7 cellular contexts compared by ENCODE assay signal in genomic region chr1:93042134-93042821, GRCh38. TPM values are rescaled to one million over a fixed set of nuclear protein-coding genes. Genes with fewer than 3 reads are reported as not detected.
DNase-seq lines count a peak whose midpoint lies in the region; ATAC-seq, FAIRE-seq and TF ChIP-seq lines count a peak whose summit lies in the region.

No MANE protein-coding gene starts in this region.

- TF ChIP-seq POLR2A in HepG2 (IDR thresholded peaks at IDR 0.05; ENCODE audit: insufficient read depth in 1 of 2, low read depth in 2 of 2, low read length in 2 of 2) = no peak

- H2AFZ ChIP-seq in OCI-LY7 (ENCODE audit: low read length) = peak overlapping the region; percentile 89
- H2AFZ ChIP-seq in HepG2 (ENCODE audit: low read length) = peak overlapping the region; percentile 80
- no peak overlapping the region for H2AFZ ChIP-seq in neuronal stem cell (ENCODE audit: low read length)

- H3K4me3 ChIP-seq in OCI-LY7 (ENCODE audit: low read depth, low read length, poor library complexity, severe bottlenecking) = peak overlapping the region; percentile 25
- H3K4me3 ChIP-seq in HepG2 (replicated peaks in 1 of 3; ENCODE audit: insufficient read depth in 1 of 3, low read depth in 2 of 3, low read length in 3 of 3) = peak overlapping the region; percentile 55 to 70 (median 67)
- H3K4me3 ChIP-seq in neuronal stem cell (ENCODE audit: low read length in 2 of 2) = no peak overlapping the region

- H3K9me3 ChIP-seq in OCI-LY7 (ENCODE audit: low read length) = no peaks in the 10 kb centered on the region
- no peaks in the 10 kb centered on the region for H3K9me3 ChIP-seq in HepG2 (ENCODE audit: low read length)
- H3K9me3 ChIP-seq in neuronal stem cell (replicated peaks in 1 of 2; ENCODE audit: control insufficient read depth in 2 of 2, insufficient read depth in 1 of 2, low read depth in 1 of 2, low read length in 2 of 2) = no peaks in the 10 kb centered on the region

- TF ChIP-seq RAD21 in HepG2 (CRISPR knock-in tag; IDR thresholded peaks at IDR 0.05) = no peak

- no peak for TF ChIP-seq CTCF in OCI-LY7 (conservative IDR thresholded peaks at IDR 0.05; ENCODE audit: low read length)
- no peak for TF ChIP-seq CTCF in HepG2 (CRISPR knock-in tag; IDR thresholded peaks at IDR 0.05)

- H2BK15ac ChIP-seq in neuronal stem cell (ENCODE audit: low read length) = no peak overlapping the region

- no peak overlapping the region for H3K14ac ChIP-seq in neuronal stem cell (ENCODE audit: low read length)

- H3K4ac ChIP-seq in neuronal stem cell (ENCODE audit: low read length) = no peak overlapping the region

- H4K8ac ChIP-seq in neuronal stem cell (ENCODE audit: low read depth, low read length) = no peak overlapping the region

- POLR2A ChIA-PET in OCI-LY7 (lab: Charles Lee) (interaction anchor here (0.6 to 1.3 kb wide), 5 partner anchors 8 to 136 kb away, joined by 3 to 4 read pairs (median 3); no protein-coding TSS in a partner anchor), HepG2 (lab: Yijun Ruan, JAX) (interaction anchor here (0.9 to 1.1 kb wide), 2 partner anchors 36 to 211 kb away, joined by 3 read pairs; partner anchors contain the start of genes MTF2 and RPL5)

- no peak overlapping the region for H3K23ac ChIP-seq in neuronal stem cell (ENCODE audit: low read depth, low read length, poor library complexity)

- no peak overlapping the region for H2BK12ac ChIP-seq in neuronal stem cell (ENCODE audit: low read length)

- H3K36me3 ChIP-seq in OCI-LY7 (ENCODE audit: insufficient read depth, low read length) (no peaks in the 10 kb centered on the region), HepG2 (replicated peaks in 1 of 2; ENCODE audit: control insufficient read depth in 1 of 2, insufficient read depth in 2 of 2, low read length in 2 of 2) (no peaks in the 10 kb centered on the region), neuronal stem cell (replicated peaks in 1 of 2; ENCODE audit: control insufficient read depth in 2 of 2, insufficient read depth in 2 of 2, low read length in 2 of 2) (no peaks in the 10 kb centered on the region)

- H3K79me2 ChIP-seq in OCI-LY7 (ENCODE audit: insufficient read depth, low read depth, low read length) = no peaks in the 10 kb centered on the region
- no peaks in the 10 kb centered on the region for H3K79me2 ChIP-seq in HepG2 (ENCODE audit: insufficient read depth, low read length)

- no peak for TF ChIP-seq EP300 in HepG2 (IDR thresholded peaks at IDR 0.05; ENCODE audit: low read depth in 2 of 2, low read length in 2 of 2)
- TF ChIP-seq EP300 in HepG2 (CRISPR knock-in tag; IDR thresholded peaks at IDR 0.05; ENCODE audit: borderline replicate concordance) = no peak

- no peak overlapping the region for H3K18ac ChIP-seq in neuronal stem cell (ENCODE audit: low read length)

- in situ Hi-C loops in HepG2 (cut with HindIII; ENCODE audit: extremely low pct_ligation_motif_present, low pct_unique_long_range_greater_than_20kb) = no loop called here

- H3K27me3 ChIP-seq in HepG2 (ENCODE audit: control insufficient read depth in 1 of 2, insufficient read depth in 2 of 2, low read length in 2 of 2) (no peaks in the 10 kb centered on the region), neuronal stem cell (ENCODE audit: control insufficient read depth in 3 of 3, insufficient read depth in 3 of 3, low read depth in 1 of 3, low read length in 3 of 3) (no peaks in the 10 kb centered on the region)

- H4K20me1 ChIP-seq in OCI-LY7 (ENCODE audit: insufficient read depth, low read length) (no peaks in the 10 kb centered on the region), HepG2 (ENCODE audit: insufficient read depth, low read length) (no peaks in the 10 kb centered on the region)

- BruUV-seq in OCI-LY7 (replicated peaks; lab: Mats Ljungman, UMichigan) = no TSS peak
- no TSS peak for BruUV-seq in HepG2 (replicated peaks; lab: Mats Ljungman, UMichigan)

- WGBS in HepG2 (ENCODE audit: low lambda C conversion rate) = 9% methylated on average over 8 of the region's 8 CpGs
- no CpG with 5 or more reads among the region's 8 CpGs for WGBS in neuronal stem cell (ENCODE audit: extremely low coverage in 2 of 2, insufficient read length in 2 of 2, insufficient replicate concordance in 1 of 2), 2 donors

- intact Hi-C loops in OCI-LY7 (cut with micrococcal nuclease; ENCODE audit: unreplicated experiment) = loop anchor here (2.0 kb wide), 1 partner anchor 15 kb away; no protein-coding TSS in a partner anchor
- intact Hi-C loops in HepG2 (cut with micrococcal nuclease; ENCODE audit: unreplicated experiment) = no loop called here

- DNase-seq in OCI-LY7 (ENCODE audit: low spot score) (peak; percentile 43), HepG2 (ENCODE audit: low spot score) (peak; percentile 70), neuronal stem cell (ENCODE audit: low spot score) (no peak), NCI-H82 (lab: John Stamatoyannopoulos, UW) (no peak), NCI-H2081 (lab: John Stamatoyannopoulos, UW) (no peak)

- CTCF ChIA-PET in OCI-LY7 (lab: Charles Lee; ENCODE audit: unreplicated experiment) = no interaction called here
- CTCF ChIA-PET in HepG2 (lab: Yijun Ruan, JAX; ENCODE audit: low intra/inter-chr PET ratio, low total read pairs) = no interaction called here

- H2BK120ac ChIP-seq in neuronal stem cell (ENCODE audit: low read depth, low read length) = no peak overlapping the region

- peak; percentile 91 for ATAC-seq in GM18873 (IDR thresholded peaks at IDR 0.05; ENCODE audit: low FRiP score, unreplicated experiment)
- peak; percentile 96 for ATAC-seq in HG02798 (IDR thresholded peaks at IDR 0.05; ENCODE audit: poor library complexity, unreplicated experiment)
- peak; percentile 96 for ATAC-seq in HepG2

- FAIRE-seq in HepG2 (lab: Jason Lieb, UNC) = peak; percentile 97

- no peak overlapping the region for H2BK5ac ChIP-seq in neuronal stem cell (ENCODE audit: low read length)

- peaks cover 31% of the 10 kb centered on the region for H3K4me1 ChIP-seq in OCI-LY7 (ENCODE audit: insufficient read depth, low read length, poor library complexity, severe bottlenecking)
- H3K4me1 ChIP-seq in HepG2 (ENCODE audit: insufficient read depth, low read length) = peaks cover 16% of the 10 kb centered on the region
- H3K4me1 ChIP-seq in neuronal stem cell (ENCODE audit: control insufficient read depth in 2 of 2, insufficient read depth in 1 of 2, low read depth in 1 of 2, low read length in 2 of 2) = no peaks in the 10 kb centered on the region

- H4K91ac ChIP-seq in neuronal stem cell (ENCODE audit: low read depth, low read length, poor library complexity) = no peak overlapping the region

- no peak overlapping the region for H2AK5ac ChIP-seq in neuronal stem cell (ENCODE audit: low read depth, low read length)

- no peaks in the 10 kb centered on the region for H3K9me2 ChIP-seq in OCI-LY7 (ENCODE audit: insufficient read depth, low read length)

- H3K27ac ChIP-seq in OCI-LY7 (ENCODE audit: low read depth, low read length, poor library complexity, severe bottlenecking) (no peak overlapping the region), HepG2 (ENCODE audit: extremely low read length, insufficient read depth, low read length) (peak overlapping the region; percentile 36), neuronal stem cell (replicated peaks; ENCODE audit: low read length) (no peak overlapping the region)

- H3K9ac ChIP-seq in HepG2 (ENCODE audit: insufficient read depth, low read depth, low read length) (peak overlapping the region; percentile 54), neuronal stem cell (ENCODE audit: low read depth, low read length, poor library complexity) (no peak overlapping the region)

- H3K4me2 ChIP-seq in OCI-LY7 (ENCODE audit: low read length) (peak overlapping the region; percentile 61), HepG2 (ENCODE audit: low read depth, low read length) (peak overlapping the region; percentile 86), neuronal stem cell (ENCODE audit: insufficient read depth, low read length, poor library complexity, severe bottlenecking) (no peak overlapping the region)

- no peaks in the 10 kb centered on the region for H3K79me1 ChIP-seq in neuronal stem cell (ENCODE audit: low read depth, low read length)

TF ChIP-seq in HepG2, 621 proteins besides CTCF, POLR2A, EP300 and RAD21 (continues in another document):
- TF ChIP-seq MED1 (CRISPR knock-in tag; IDR thresholded peaks at IDR 0.05) = no peak
- peak; percentile 39; the same call in 1 of the 2 replicates for TF ChIP-seq ATF1 (CRISPR knock-in tag; IDR thresholded peaks at IDR 0.05)
- TF ChIP-seq IRF2 (CRISPR knock-in tag; IDR thresholded peaks at IDR 0.05) = no peak
- TF ChIP-seq FOXA3 (CRISPR knock-in tag; IDR thresholded peaks at IDR 0.05) = 0 out of 2 replicates have a peak, but pooled peaks have one; percentile 7
- TF ChIP-seq ZKSCAN5 (CRISPR knock-in tag; IDR thresholded peaks at IDR 0.05) = no peak

RNA-seq across cellular contexts. Expression of gene MTF2, which starts 36.8 kb away (rescaled TPM):
- 48.1 and 51.7 TPM in 2 replicates for total RNA-seq in OCI-LY7 (2014; rRNA removed; shearing (Covaris generic))
- total RNA-seq in OCI-LY7 (2022) (112 and 120 TPM in 2 replicates), HepG2 (2016; rRNA removed; fragmentation: Illumina TruSeq; extraction: Trizol) (53.9 and 75.1 TPM in 2 replicates)
- 9.8 and 10.6 TPM in 2 replicates for total RNA-seq in HepG2 (2016; cell fraction: cytosol; rRNA removed; fragmentation: Illumina TruSeq; extraction: Trizol; ENCODE audit: low read depth)
- 53.0 and 76.9 TPM in 2 replicates for total RNA-seq in HepG2 (2016; cell fraction: insoluble cytoplasmic fraction; rRNA removed; fragmentation: Illumina TruSeq; extraction: Trizol)
- 20.9 and 22.0 TPM in 2 replicates for total RNA-seq in HepG2 (2016; cell fraction: membrane; rRNA removed; fragmentation: Illumina TruSeq; extraction: Trizol)
- 50.0 and 51.5 TPM in 2 replicates for total RNA-seq in HepG2 (2016; cell fraction: nucleus; rRNA removed; fragmentation: Illumina TruSeq; extraction: Trizol)
- 31.6 and 48.7 TPM in 2 replicates for polyA plus RNA-seq in HepG2 (2011; rRNA removed)
- 21.4 and 26.3 TPM in 2 replicates for polyA plus RNA-seq in HepG2 (2011; cell fraction: cytosol; rRNA removed)
- 15.3 and 16.2 TPM in 2 replicates for polyA plus RNA-seq in HepG2 (2011; cell fraction: nucleus; rRNA removed)
- polyA plus RNA-seq in HepG2 (2012) = 15.0 and 24.0 TPM in 2 replicates
- polyA plus RNA-seq in HepG2 (2016; cell fraction: cytosol; fragmentation: Illumina TruSeq; extraction: Trizol; ENCODE audit: low read depth) = 1.7 and 1.9 TPM in 2 replicates
- polyA plus RNA-seq in HepG2 (2016; cell fraction: insoluble cytoplasmic fraction; fragmentation: Illumina TruSeq; extraction: Trizol; ENCODE audit: low read depth) = 41.8 and 50.5 TPM in 2 replicates
- 6.2 and 6.4 TPM in 2 replicates for polyA plus RNA-seq in HepG2 (2016; cell fraction: membrane; fragmentation: Illumina TruSeq; extraction: Trizol; ENCODE audit: low read depth)
- 37.1 and 45.5 TPM in 2 replicates for polyA plus RNA-seq in HepG2 (2016; cell fraction: nucleus; fragmentation: Illumina TruSeq; extraction: Trizol; ENCODE audit: insufficient read depth, low read depth)
- 30.9 and 42.6 TPM in 2 replicates for polyA minus RNA-seq in HepG2 (2011; rRNA and poly(A)+ RNA removed; ENCODE audit: low replicate concordance)
- polyA minus RNA-seq in HepG2 (2011; cell fraction: cytosol; rRNA and poly(A)+ RNA removed) = 17.9 and 20.3 TPM in 2 replicates
- polyA minus RNA-seq in HepG2 (2011; cell fraction: nucleus; rRNA and poly(A)+ RNA removed) = 88.8 and 102 TPM in 2 replicates
- polyA plus RNA-seq in neuronal stem cell (2013, experiment 1 of 2) = 86.1 TPM
- 92.2 TPM for polyA plus RNA-seq in neuronal stem cell (2013, experiment 2 of 2)

Comparison
In these comparisons a context has a peak if more than half of its experiments do, and no peak if none do; other contexts are left out.
1. DNase-seq: peak in OCI-LY7 (single experiment) and HepG2 (single experiment); none in neuronal stem cell (single experiment), NCI-H82 (single experiment) and NCI-H2081 (0 of 2).
2. H3K4me3 ChIP-seq: peak in OCI-LY7 (single experiment) and HepG2 (3 of 3); none in neuronal stem cell (0 of 2).
3. Peak in every context shown above with its lines, with median percentiles within 50 percentile points of each other: ATAC-seq.